8 cellular contexts compared by ENCODE assay signal in the genomic region with DNA sequence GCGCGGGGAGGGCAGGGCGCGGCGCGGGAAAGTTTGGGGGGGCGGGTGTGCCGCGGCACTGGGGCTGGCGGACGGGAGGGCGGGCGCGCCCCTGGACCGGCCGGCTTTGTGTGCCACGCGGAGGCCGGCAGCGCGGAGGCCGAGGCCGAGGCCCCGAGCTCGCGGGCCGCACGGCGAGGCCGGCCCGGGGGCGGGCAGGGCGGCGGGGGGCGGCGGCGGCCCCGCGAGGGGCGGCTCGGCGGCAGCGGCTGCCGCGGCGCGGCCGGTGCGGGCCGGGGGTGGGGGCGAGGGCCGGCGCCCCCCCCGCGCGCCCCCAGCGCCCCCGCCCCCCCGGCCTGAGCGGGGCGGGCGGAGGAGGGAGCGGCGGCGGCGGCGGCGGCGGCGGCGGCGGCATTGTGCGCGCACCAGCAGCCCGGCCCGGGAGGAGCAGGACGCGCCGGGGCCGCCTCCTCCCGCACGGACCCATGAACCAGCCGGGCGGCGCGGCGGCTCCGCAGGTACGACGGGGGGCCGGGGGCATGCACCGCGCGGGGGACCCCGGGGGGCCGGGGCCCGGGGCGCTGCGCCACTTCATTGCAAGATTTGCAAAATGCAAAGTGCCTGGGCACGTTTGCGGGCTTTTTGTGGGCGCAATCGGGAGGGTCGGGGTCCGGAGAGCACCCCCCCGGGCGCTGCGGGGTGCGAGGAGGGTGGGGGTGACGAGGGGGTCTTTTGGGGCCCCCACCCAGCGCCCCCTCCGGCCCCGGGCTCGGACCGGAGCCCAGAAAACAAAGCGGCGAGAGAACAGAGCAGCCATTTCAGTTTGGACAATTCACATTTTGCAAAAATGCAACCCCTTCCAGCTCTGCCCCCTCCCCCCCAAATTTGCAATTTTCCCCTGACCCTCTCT. TPM values are rescaled to one million over a fixed set of nuclear protein-coding genes. Genes with fewer than 3 reads are reported as not detected.
DNase-seq lines count a peak whose midpoint lies in the region; ATAC-seq and TF ChIP-seq lines count a peak whose summit lies in the region.

Gene ZNF618 (plus strand): TSS at position 393 of the 889 bp plus-strand sequence. CDS start 72 bp downstream, at position 465.

- peak; percentile 67 for DNase-seq in activated CD8-positive, alpha-beta memory T cell treated with anti-CD3 and anti-CD28 coated beads for 24 hours
- DNase-seq in activated CD8-positive, alpha-beta memory T cell treated with anti-CD3 and anti-CD28 coated beads, Interleukin-2, amount 50 U/mL, for 4 hours, result no peak
- DNase-seq in activated T-cell treated with anti-CD3 and anti-CD28 coated beads, Interleukin-2, amount 50 U/mL, for 24 hours, result peak; percentile 51
- DNase-seq in fibroblast of villous mesenchyme (ENCODE audit: low read depth), result peak; percentile 13
- DNase-seq in natural killer cell, result peak; percentile 29
- DNase-seq in SIG-M5 (lab: John Stamatoyannopoulos, UW), result no peak

- H3K36me3 Mint-ChIP-seq in IgD-negative memory B cell, result no peaks in the 10 kb centered on the region
- no peaks in the 10 kb centered on the region for H3K36me3 Mint-ChIP-seq in activated T-cell treated with anti-CD3 and anti-CD28 coated beads, Interleukin-2, amount 50 U/mL, for 24 hours (ENCODE audit: low read depth)
- H3K36me3 Mint-ChIP-seq in natural killer cell, result peaks cover 8% of the 10 kb centered on the region

- peak within 1 kb of the TSS; percentile 89 for H3K4me3 ChIP-seq in fibroblast of villous mesenchyme (ENCODE audit: low read depth, low read length)

- no peaks in the 10 kb centered on the region for H3K9me3 Mint-ChIP-seq in IgD-negative memory B cell
- no peaks in the 10 kb centered on the region for H3K9me3 Mint-ChIP-seq in activated T-cell treated with anti-CD3 and anti-CD28 coated beads, Interleukin-2, amount 50 U/mL, for 24 hours
- H3K9me3 Mint-ChIP-seq in natural killer cell, result no peaks in the 10 kb centered on the region

- H3K4me1 Mint-ChIP-seq in IgD-negative memory B cell, result peaks cover 5 to 6% (median 5%) of the 10 kb centered on the region in 3 donors
- peaks cover 4% of the 10 kb centered on the region for H3K4me1 Mint-ChIP-seq in activated T-cell treated with anti-CD3 and anti-CD28 coated beads, Interleukin-2, amount 50 U/mL, for 24 hours (ENCODE audit: low read depth)
- peaks cover 13% of the 10 kb centered on the region in 2 donors for H3K4me1 Mint-ChIP-seq in natural killer cell

- no peak for TF ChIP-seq CTCF in fibroblast of villous mesenchyme (IDR thresholded peaks at IDR 0.05; ENCODE audit: insufficient read depth, low read depth, low read length)
- no peak for TF ChIP-seq CTCF in natural killer cell (IDR thresholded peaks at IDR 0.05)

- intact Hi-C loops in natural killer cell (cut with micrococcal nuclease), result loop anchor here (2.0 to 5.0 kb wide), 2 partner anchors 69 to 194 kb away; no protein-coding TSS in a partner anchor

- H3K27ac Mint-ChIP-seq in IgD-negative memory B cell (peak within 1 kb of the TSS in 1 of 3 donors; percentile 67), natural killer cell (peak within 1 kb of the TSS; percentile 73 to 87)
- H3K27ac Mint-ChIP-seq in activated T-cell treated with anti-CD3 and anti-CD28 coated beads, Interleukin-2, amount 50 U/mL, for 24 hours, result peak within 1 kb of the TSS; percentile 77

- peaks cover 1% of the 10 kb centered on the region for H3K27me3 Mint-ChIP-seq in IgD-negative memory B cell
- H3K27me3 Mint-ChIP-seq in activated T-cell treated with anti-CD3 and anti-CD28 coated beads, Interleukin-2, amount 50 U/mL, for 24 hours, result peaks cover 26% of the 10 kb centered on the region
- H3K27me3 Mint-ChIP-seq in natural killer cell (ENCODE audit: low read depth in 2 of 2), result peaks cover 0 to 2% of the 10 kb centered on the region in 2 donors

- H3K4me3 Mint-ChIP-seq in IgD-negative memory B cell (peak within 1 kb of the TSS; percentile 92 to 96 (median 94)), natural killer cell (peak within 1 kb of the TSS; percentile 99)
- peak within 1 kb of the TSS; percentile 83 for H3K4me3 Mint-ChIP-seq in activated T-cell treated with anti-CD3 and anti-CD28 coated beads, Interleukin-2, amount 50 U/mL, for 24 hours

- ATAC-seq in natural killer cell, result peak; percentile 70 to 88 (median 87)
- no peak for ATAC-seq in HG03565 (IDR thresholded peaks at IDR 0.05; ENCODE audit: unreplicated experiment)

RNA-seq across cellular contexts. Expression of gene ZNF618, which starts in this region (rescaled TPM):
- 2.2 TPM for polyA plus RNA-seq in IgD-negative memory B cell
- total RNA-seq in fibroblast of villous mesenchyme (12.5 and 15.1 TPM in 2 replicates), natural killer cell (10 to 100 TPM in 2 of 3 donors, 1 to 10 TPM in 1; 9.2 to 10.7 (median 10.0) TPM)

Comparison
In these comparisons a context has a peak if more than half of its experiments do, and no peak if none do; other contexts are left out.
1. DNase-seq: peak in activated CD8-positive, alpha-beta memory T cell treated with anti-CD3 and anti-CD28 coated beads for 24 hours (single experiment), activated T-cell treated with anti-CD3 and anti-CD28 coated beads, Interleukin-2, amount 50 U/mL, for 24 hours (single experiment), fibroblast of villous mesenchyme (single experiment) and natural killer cell (single experiment); none in activated CD8-positive, alpha-beta memory T cell treated with anti-CD3 and anti-CD28 coated beads, Interleukin-2, amount 50 U/mL, for 4 hours (single experiment) and SIG-M5 (single experiment).
2. Peak in every context shown above with its lines, with median percentiles within 50 percentile points of each other: H3K4me3 Mint-ChIP-seq.